Comparison of ENCODE assay signal across 8 cellular contexts in genomic region chr12:57899010-57899662, GRCh38. TPM values are rescaled to one million over a fixed set of nuclear protein-coding genes. Genes with fewer than 3 reads are reported as not detected.
DNase-seq lines count a peak whose midpoint lies in the region; ATAC-seq and TF ChIP-seq lines count a peak whose summit lies in the region.

No MANE protein-coding gene starts in this region.

- intact Hi-C loops in CD8-positive, alpha-beta T cell (cut with DNase I, micrococcal nuclease) = loop anchor here (5.0 kb wide), 2 partner anchors 37 to 52 kb away; partner anchors contain the start of gene CTDSP2 (in 1 of the 2)
- intact Hi-C loops in dorsolateral prefrontal cortex (cut with DNase I) = loop anchor here in 1 of 2 donors (5.0 kb wide), 1 partner anchor 117 kb away; the partner anchor contains the start of gene TSFM
- intact Hi-C loops in vagina (cut with DNase I) = loop anchor here (5.0 kb wide), 1 partner anchor 67 kb away; no protein-coding TSS in a partner anchor

- peak overlapping the region; percentile 55 for H3K27ac ChIP-seq in CD8-positive, alpha-beta T cell (ENCODE audit: low read depth, low read length)
- H3K27ac ChIP-seq in dorsolateral prefrontal cortex (peak overlapping the region in 41 of 59 donors; percentile 3 to 100 (median 98)), trophoblast cell (ENCODE audit: low read depth, low read length) (no peak overlapping the region), vagina (peak overlapping the region; percentile 97)

- no peaks in the 10 kb centered on the region for H3K79me1 ChIP-seq in trophoblast cell (ENCODE audit: low read length)

- peaks cover 45% of the 10 kb centered on the region for H3K4me1 ChIP-seq in CD8-positive, alpha-beta T cell (ENCODE audit: insufficient read depth, low read length)
- peaks cover 3 to 7% of the 10 kb centered on the region in 2 experiments for H3K4me1 ChIP-seq in trophoblast cell (ENCODE audit: control insufficient read depth in 1 of 2, insufficient read depth in 2 of 2, low read length in 2 of 2)
- H3K4me1 ChIP-seq in vagina = peaks cover 57% of the 10 kb centered on the region

- no peak overlapping the region for H2BK12ac ChIP-seq in trophoblast cell (ENCODE audit: low read length)

- no peak overlapping the region for H4K12ac ChIP-seq in trophoblast cell (ENCODE audit: low read depth, low read length)

- no peaks in the 10 kb centered on the region for H3K79me2 ChIP-seq in trophoblast cell (ENCODE audit: control insufficient read depth, insufficient read depth, low read length, poor library complexity)

- H3K27me3 Mint-ChIP-seq in CD8-positive, alpha-beta T cell (ENCODE audit: low read depth) = peaks cover 3% of the 10 kb centered on the region
- H3K27me3 Mint-ChIP-seq in IgD-negative memory B cell = no peaks in the 10 kb centered on the region

- peak overlapping the region; percentile 71 for H3K4me3 Mint-ChIP-seq in CD8-positive, alpha-beta T cell
- peak overlapping the region; percentile 77 to 86 (median 80) for H3K4me3 Mint-ChIP-seq in IgD-negative memory B cell

- H3K18ac ChIP-seq in trophoblast cell (ENCODE audit: low read length) = no peak overlapping the region

- no peak overlapping the region for H2AK5ac ChIP-seq in trophoblast cell (ENCODE audit: low read length)

- POLR2A ChIA-PET in CD8-positive, alpha-beta T cell (lab: Charles Lee) = interaction anchor here (0.7 to 3.9 kb wide), 9 partner anchors 10 to 143 kb away, joined by 3 to 10 read pairs (median 3); partner anchors contain the start of genes AVIL and TSFM

- no peak overlapping the region for H3K4me2 ChIP-seq in trophoblast cell (ENCODE audit: low read length)

- no peaks in the 10 kb centered on the region for H3K9me3 Mint-ChIP-seq in CD8-positive, alpha-beta T cell
- no peaks in the 10 kb centered on the region for H3K9me3 Mint-ChIP-seq in IgD-negative memory B cell

- ATAC-seq in CD8-positive, alpha-beta T cell = peak; percentile 89
- peak; percentile 87 for ATAC-seq in GM21390 (IDR thresholded peaks at IDR 0.05; ENCODE audit: unreplicated experiment)

- no peak overlapping the region for H4K91ac ChIP-seq in trophoblast cell (ENCODE audit: low read depth, low read length)

- WGBS in trophoblast cell (ENCODE audit: extremely low coverage, insufficient coverage, insufficient read length) = no CpG with 5 or more reads among the region's 10 CpGs

- no peak overlapping the region for H3K4ac ChIP-seq in trophoblast cell (ENCODE audit: low read depth, low read length)

- H3K27me3 ChIP-seq in CD8-positive, alpha-beta T cell (ENCODE audit: insufficient read depth, low read length) = no peaks in the 10 kb centered on the region
- H3K27me3 ChIP-seq in dorsolateral prefrontal cortex = no peaks in the 10 kb centered on the region
- peaks cover 12% of the 10 kb centered on the region for H3K27me3 ChIP-seq in trophoblast cell (ENCODE audit: insufficient read depth, low read length)
- no peaks in the 10 kb centered on the region for H3K27me3 ChIP-seq in vagina

- no peak overlapping the region for H3K14ac ChIP-seq in trophoblast cell (ENCODE audit: low read length)

- H3K4me3 ChIP-seq in CD8-positive, alpha-beta T cell (ENCODE audit: low read depth, low read length) = no peak overlapping the region
- H3K4me3 ChIP-seq in dorsolateral prefrontal cortex (no peak overlapping the region), trophoblast cell (ENCODE audit: low read depth, low read length) (peak overlapping the region; percentile 30), vagina (no peak overlapping the region)

- no peak overlapping the region for H2BK5ac ChIP-seq in trophoblast cell (ENCODE audit: low read depth, low read length, poor library complexity)

- DNase-seq in CD8-positive, alpha-beta T cell = peak; percentile 55 to 89 (median 75)
- DNase-seq in activated CD4-positive, alpha-beta T cell treated with anti-CD3 and anti-CD28 coated beads, Interleukin-2, amount 50 U/mL, for 48 hours = peak; percentile 79 to 86
- DNase-seq in dorsolateral prefrontal cortex (peak in 1 of 10 donors; percentile 40), trophoblast cell (peak in 1 of 2 donors; percentile 6), vagina (ENCODE audit: extremely low spot score in 2 of 2) (no peak), UCSD-AML1 (lab: John Stamatoyannopoulos, UW; ENCODE audit: unreplicated experiment) (no peak)

- TF ChIP-seq POLR2A in vagina (IDR thresholded peaks at IDR 0.05) = no peak

- H2BK120ac ChIP-seq in trophoblast cell (ENCODE audit: insufficient read depth, low read length, poor library complexity) = no peak overlapping the region

- TF ChIP-seq CTCF in CD8-positive, alpha-beta T cell (IDR thresholded peaks at IDR 0.05) = no peak
- TF ChIP-seq CTCF in dorsolateral prefrontal cortex (IDR thresholded peaks at IDR 0.05 in 54 of 56, conservative IDR thresholded peaks at IDR 0.05 in 2 of 56; ENCODE audit: low read depth in 1 of 56, partially characterized antibody in 56 of 56) (no peak), vagina (IDR thresholded peaks at IDR 0.05) (no peak)

- no peak overlapping the region for H2AFZ ChIP-seq in trophoblast cell (ENCODE audit: insufficient read depth, low read length, poor library complexity)

- H3K36me3 Mint-ChIP-seq in CD8-positive, alpha-beta T cell = no peaks in the 10 kb centered on the region
- H3K36me3 Mint-ChIP-seq in IgD-negative memory B cell = no peaks in the 10 kb centered on the region

- peaks cover 50% of the 10 kb centered on the region for H3K4me1 Mint-ChIP-seq in CD8-positive, alpha-beta T cell (ENCODE audit: low read depth)
- H3K4me1 Mint-ChIP-seq in IgD-negative memory B cell = peaks cover 39 to 51% (median 42%) of the 10 kb centered on the region in 3 donors

- H3K27ac Mint-ChIP-seq in CD8-positive, alpha-beta T cell = peak overlapping the region; percentile 99
- peak overlapping the region; percentile 96 to 100 (median 98) for H3K27ac Mint-ChIP-seq in IgD-negative memory B cell

- H3K9me3 ChIP-seq in CD8-positive, alpha-beta T cell (ENCODE audit: low read length) = no peaks in the 10 kb centered on the region
- peaks cover 2% of the 10 kb centered on the region for H3K9me3 ChIP-seq in trophoblast cell (ENCODE audit: insufficient read depth, low read depth, low read length)
- H3K9me3 ChIP-seq in vagina = no peaks in the 10 kb centered on the region

- CTCF ChIA-PET in CD8-positive, alpha-beta T cell (lab: Charles Lee) = interaction anchor here (0.6 to 7.0 kb wide), 8 partner anchors 9 to 96 kb away, joined by 3 to 47 read pairs (median 4); no protein-coding TSS in a partner anchor

- no peaks in the 10 kb centered on the region for H3K36me3 ChIP-seq in CD8-positive, alpha-beta T cell (ENCODE audit: insufficient read depth, low read length)
- H3K36me3 ChIP-seq in trophoblast cell (ENCODE audit: control insufficient read depth in 1 of 2, insufficient read depth in 2 of 2, low read length in 2 of 2) (peaks cover 0 to 4% of the 10 kb centered on the region in 2 experiments), vagina (no peaks in the 10 kb centered on the region)

- no peak overlapping the region for H3K23ac ChIP-seq in trophoblast cell (ENCODE audit: low read length)

- H4K8ac ChIP-seq in trophoblast cell (ENCODE audit: low read depth, low read length) = no peak overlapping the region

- H3K9ac ChIP-seq in trophoblast cell (ENCODE audit: low read length) = peak overlapping the region; percentile 3

RNA-seq across cellular contexts. Expression of gene ATP23, which starts 42.2 kb away (rescaled TPM):
- 1 to 10 TPM; 3.6 to 4.7 TPM for total RNA-seq in CD8-positive, alpha-beta T cell
- 18.3 TPM for polyA plus RNA-seq in IgD-negative memory B cell
- total RNA-seq in dorsolateral prefrontal cortex (10 to 100 TPM in 4 of 120 experiments, 1 to 10 TPM in 116; 2.6 to 12.1 (median 5.8) TPM), vagina (31.9 TPM)
- 2.7 and 3.4 TPM in 2 replicates for polyA plus RNA-seq in trophoblast cell (2013)

RNA-seq across cellular contexts. Expression of gene CTDSP2, which starts 52.6 kb away (rescaled TPM):
- total RNA-seq in CD8-positive, alpha-beta T cell = 10 to 100 TPM; 68.1 to 70.5 TPM
- 44.6 TPM for polyA plus RNA-seq in IgD-negative memory B cell
- 100 to 1,000 TPM in 102 of 120 experiments, 10 to 100 TPM in 18; 77.9 to 209 (median 117) TPM for total RNA-seq in dorsolateral prefrontal cortex
- 36.3 and 38.7 TPM in 2 replicates for polyA plus RNA-seq in trophoblast cell (2013)
- 108 TPM for total RNA-seq in vagina

Comparison
In these comparisons a context has a peak if more than half of its experiments do, and no peak if none do; other contexts are left out.
1. DNase-seq: peak in CD8-positive, alpha-beta T cell (7 of 7) and activated CD4-positive, alpha-beta T cell treated with anti-CD3 and anti-CD28 coated beads, Interleukin-2, amount 50 U/mL, for 48 hours (2 of 2); none in vagina (0 of 2) and UCSD-AML1 (single experiment).